8 cellular contexts compared by ENCODE assay signal in the genomic region with DNA sequence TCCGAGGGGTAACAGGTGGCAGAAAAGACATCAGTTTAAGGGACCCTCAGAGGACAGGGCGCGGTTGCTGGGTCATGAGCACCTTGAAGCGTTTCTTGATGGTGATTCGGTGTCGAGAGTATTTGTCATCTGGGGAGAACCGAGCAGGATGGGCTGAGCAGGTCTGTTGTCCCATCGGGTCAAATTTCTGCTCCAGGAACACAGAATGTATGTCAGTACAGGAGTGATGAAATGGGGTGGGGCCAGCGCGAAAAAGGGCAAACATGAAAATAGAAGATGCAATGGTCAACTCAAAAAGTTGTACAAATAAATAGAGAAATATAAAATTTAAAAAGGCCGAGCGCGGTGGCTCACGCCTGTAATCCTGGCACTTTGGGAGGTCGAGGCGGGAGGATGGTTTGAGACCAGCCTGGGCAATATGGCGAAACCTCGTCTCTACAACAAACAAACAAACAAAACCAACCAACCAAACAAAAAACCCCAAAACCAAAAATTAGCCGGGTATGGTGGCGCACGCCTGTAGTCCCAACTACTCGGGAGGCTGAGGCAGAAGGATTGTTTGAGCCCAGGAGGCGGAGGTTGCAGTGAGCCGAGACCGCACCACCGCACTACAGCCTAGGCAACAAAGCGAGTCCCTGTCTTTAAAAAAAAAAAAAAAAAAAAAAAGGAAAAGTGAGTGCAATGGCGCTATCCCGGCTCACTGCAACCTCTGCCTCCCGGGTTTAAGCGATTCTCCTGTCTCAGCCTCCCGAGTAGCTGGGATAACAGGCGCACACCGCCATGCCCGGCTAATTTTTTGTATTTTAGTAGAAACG.
DNase-seq lines count a peak whose midpoint lies in the region; TF ChIP-seq lines count a peak whose summit lies in the region.

No MANE protein-coding gene starts in this region.

- no peak for TF ChIP-seq CTCF in nephron progenitor cell (IDR thresholded peaks at IDR 0.05)

- peaks cover 0 to 15% (median 0%) of the 10 kb centered on the region in 11 experiments; a peak in 5 of 22 replicates for H4K20me1 ChIP-seq in BLaER1 treated with 17β-estradiol and CSF1 and Interleukin-3, amounts not matched to agents 10 nM and 100 nM

- H3K9me3 Mint-ChIP-seq in nephron progenitor cell, result peaks cover 4% of the 10 kb centered on the region

- H3K27me3 Mint-ChIP-seq in nephron progenitor cell (ENCODE audit: low read depth, poor library complexity), result peaks cover 11% of the 10 kb centered on the region

- DNase-seq in nephron progenitor cell (no peak), 8988T (no peak), hepatic stellate cell (ENCODE audit: low spot score) (no peak), ecto neural progenitor cell (ENCODE audit: low spot score) (no peak), NCI-H446 treated with DMSO at 0.1 percent for 48 hours (lab: John Stamatoyannopoulos, UW) (no peak)

- H3K36me3 Mint-ChIP-seq in nephron progenitor cell (ENCODE audit: low read depth), result peaks cover 22% of the 10 kb centered on the region

- H3K4me1 ChIP-seq in BLaER1 treated with 17β-estradiol and CSF1 and Interleukin-3, amounts not matched to agents 10 nM and 100 nM, result peaks cover 40 to 43% (median 41%) of the 10 kb centered on the region in 10 experiments
- H3K4me1 ChIP-seq in duodenal mucosa (ENCODE audit: control insufficient read depth in 1 of 2, insufficient read depth in 2 of 2, low read length in 2 of 2), result peaks cover 9 to 15% of the 10 kb centered on the region in 2 donors

- peak overlapping the region; percentile 77 to 100 (median 88) for H3K4me3 ChIP-seq in BLaER1 treated with 17β-estradiol and CSF1 and Interleukin-3, amounts not matched to agents 10 nM and 100 nM
- H3K4me3 ChIP-seq in duodenal mucosa (ENCODE audit: low read depth in 1 of 2, low read length in 2 of 2), result peak overlapping the region; percentile 85 to 95

- H3K4me2 ChIP-seq in BLaER1 treated with 17β-estradiol and CSF1 and Interleukin-3, amounts not matched to agents 10 nM and 100 nM, result peak overlapping the region; percentile 69 to 99 (median 95)

- H3K27ac Mint-ChIP-seq in nephron progenitor cell, result peak overlapping the region; percentile 82

- peak overlapping the region; percentile 81 to 95 (median 91) for H3K9ac ChIP-seq in BLaER1 treated with 17β-estradiol and CSF1 and Interleukin-3, amounts not matched to agents 10 nM and 100 nM
- H3K9ac ChIP-seq in duodenal mucosa (ENCODE audit: low read depth in 1 of 2, low read length in 2 of 2), result peak overlapping the region; percentile 65 to 83

- peaks cover 25% of the 10 kb centered on the region for H3K4me1 Mint-ChIP-seq in nephron progenitor cell

- peak overlapping the region; percentile 68 to 94 (median 90) for H3K27ac ChIP-seq in BLaER1 treated with 17β-estradiol and CSF1 and Interleukin-3, amounts not matched to agents 10 nM and 100 nM
- H3K27ac ChIP-seq in KOPT-K1 (ENCODE audit: low read depth, low read length, poor library complexity, severe bottlenecking) (peak overlapping the region; percentile 81), duodenal mucosa (ENCODE audit: low read depth, low read length) (peak overlapping the region; percentile 92)

- H3K9me3 ChIP-seq in BLaER1 treated with 17β-estradiol and CSF1 and Interleukin-3, amounts not matched to agents 10 nM and 100 nM (replicated peaks in 1 of 11), result peaks cover 0 to 10% (median 0%) of the 10 kb centered on the region in 11 experiments; a peak in 6 of 22 replicates
- H3K9me3 ChIP-seq in KOPT-K1 (ENCODE audit: insufficient read depth, low read length, poor library complexity, severe bottlenecking) (no peaks in the 10 kb centered on the region), duodenal mucosa (ENCODE audit: control insufficient read depth in 1 of 2, low read length in 2 of 2) (no peaks in the 10 kb centered on the region)

- peaks cover 21 to 37% (median 33%) of the 10 kb centered on the region in 11 experiments for H3K36me3 ChIP-seq in BLaER1 treated with 17β-estradiol and CSF1 and Interleukin-3, amounts not matched to agents 10 nM and 100 nM
- H3K36me3 ChIP-seq in KOPT-K1 (ENCODE audit: insufficient read depth, low read length) (peaks cover 36% of the 10 kb centered on the region), duodenal mucosa (ENCODE audit: control insufficient read depth in 1 of 2, insufficient read depth in 2 of 2, low read length in 2 of 2) (no peaks in the 10 kb centered on the region)

- no peaks in the 10 kb centered on the region for H3K27me3 ChIP-seq in BLaER1 treated with 17β-estradiol and CSF1 and Interleukin-3, amounts not matched to agents 10 nM and 100 nM
- no peaks in the 10 kb centered on the region for H3K27me3 ChIP-seq in duodenal mucosa (ENCODE audit: control insufficient read depth in 1 of 2, insufficient read depth in 2 of 2, low read length in 2 of 2)

- H3K4me3 Mint-ChIP-seq in nephron progenitor cell, result no peak overlapping the region
